1 cellular context compared by ENCODE assay signal in the genomic region with DNA sequence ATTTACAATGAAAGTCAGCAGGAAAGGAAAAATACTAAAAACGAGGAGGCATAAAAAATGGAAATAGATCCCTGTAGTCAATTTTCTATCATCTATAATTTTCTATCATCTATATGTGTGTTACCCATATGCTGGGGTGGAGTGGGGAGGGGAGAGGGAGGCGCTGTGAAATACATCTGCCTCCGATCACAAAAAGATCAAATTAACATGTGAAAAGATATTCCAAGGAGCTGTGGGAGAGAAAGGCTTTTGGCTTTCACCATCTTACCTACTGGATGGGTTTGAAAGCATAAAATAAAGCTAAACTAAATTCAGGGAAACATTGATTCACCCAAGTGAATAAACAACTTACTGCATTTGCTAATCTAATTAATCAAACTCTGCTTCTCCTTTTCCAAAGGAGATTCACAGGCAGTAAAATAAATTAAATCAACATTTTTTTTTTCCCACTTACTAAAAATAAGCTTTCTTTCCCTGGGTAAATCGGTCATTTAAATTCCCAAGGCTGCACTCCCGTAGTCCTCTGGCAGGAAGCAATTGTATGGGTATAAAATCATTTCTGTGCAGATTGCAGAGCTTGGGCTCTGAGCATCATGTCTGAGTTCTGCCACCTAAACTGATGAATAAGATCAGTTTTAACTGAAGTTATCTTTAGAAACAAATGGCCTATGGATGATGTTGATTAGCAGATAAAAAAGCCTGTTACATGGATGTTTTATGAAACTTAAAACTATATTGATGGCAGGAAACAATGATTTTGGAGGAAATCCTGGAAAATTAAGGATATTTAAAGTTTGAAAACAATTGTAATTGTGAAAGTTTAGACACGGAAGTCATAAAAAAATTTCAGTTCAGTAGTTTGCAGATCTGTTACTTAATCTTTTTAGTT.
TF ChIP-seq lines count a peak whose summit lies in the region.

No MANE protein-coding gene starts in this region.

TF ChIP-seq in HCT116, 20 proteins besides CTCF, POLR2A, EP300 and RAD21 (continued from another document):
- TF ChIP-seq CEBPB (IDR thresholded peaks at IDR 0.05; ENCODE audit: low read depth) (no peak), YY1 (IDR thresholded peaks at IDR 0.05; ENCODE audit: extremely low read depth, insufficient replicate concordance, low read depth, low read length) (no peak), CBX3 (IDR thresholded peaks at IDR 0.05; ENCODE audit: low read depth) (no peak), SIN3A (IDR thresholded peaks at IDR 0.05; ENCODE audit: low read depth) (no peak), JUND (IDR thresholded peaks at IDR 0.05) (no peak)
